In genomic region chr7:101987494-101987893, GRCh38 we compare ENCODE assay signal across 18 cellular contexts.
DNase-seq lines count a peak whose midpoint lies in the region; ATAC-seq and TF ChIP-seq lines count a peak whose summit lies in the region.
"Had no signal": no experiment of that assay in that cellular context is flagged by ENCODE, and none has a peak within 500 bp of the region (broad histone marks: within the 10 kb centered on the region; RNA-seq: fewer than 3 reads in every experiment).

No MANE protein-coding gene starts in this region.

- POLR2A ChIA-PET in RWPE1 (lab: Yijun Ruan, JAX; ENCODE audit: low non-redundant PET) = no interaction called here

- peak overlapping the region; percentile 61; the same call in 1 of the 2 replicates for H3K9ac ChIP-seq in BLaER1
- H3K9ac ChIP-seq: KMS-11 had no signal

- H3K9me3 Mint-ChIP-seq in GM23338 = peaks cover 10% of the 10 kb centered on the region; the same call in 2 of the 3 replicates
- peaks cover 4% of the 10 kb centered on the region for H3K9me3 Mint-ChIP-seq in nephron progenitor cell

- H3K9me2 ChIP-seq in GM23338 (ENCODE audit: insufficient read depth) = no peaks in the 10 kb centered on the region

- peak overlapping the region; percentile 95 for H3K27ac ChIP-seq in BLaER1
- H3K27ac ChIP-seq in GM23338 (ENCODE audit: low read depth) = no peak overlapping the region
- peak overlapping the region; percentile 17; the same call in 1 of the 2 replicates for H3K27ac ChIP-seq in RWPE1
- H3K27ac ChIP-seq: C4-2B, KMS-11 had no signal

- H3K4me2 ChIP-seq in BLaER1 = peak overlapping the region; percentile 94
- no peak overlapping the region for H3K4me2 ChIP-seq in GM23338
- H3K4me2 ChIP-seq: KMS-11 had no signal

- H3K4me3 Mint-ChIP-seq in GM23338 (no peak overlapping the region), nephron progenitor cell (no peak overlapping the region)

- H3K9me3 ChIP-seq in BLaER1 = no peaks in the 10 kb centered on the region
- H3K9me3 ChIP-seq: MG63 had no signal

- peaks cover 16% of the 10 kb centered on the region; the same call in 1 of the 2 replicates for H3K36me3 ChIP-seq in BLaER1
- no peaks in the 10 kb centered on the region for H3K36me3 ChIP-seq in GM23338 (ENCODE audit: insufficient read depth)
- H3K36me3 ChIP-seq: MG63 had no signal

- CTCF ChIA-PET in RWPE1 (lab: Yijun Ruan, JAX) = no interaction called here

- H3K4me1 Mint-ChIP-seq in GM23338 = peaks cover 47% of the 10 kb centered on the region
- H3K4me1 Mint-ChIP-seq in nephron progenitor cell = peaks cover 42% of the 10 kb centered on the region

- H3K4me3 ChIP-seq in BLaER1 = no peak overlapping the region
- no peak overlapping the region for H3K4me3 ChIP-seq in GM23338
- H3K4me3 ChIP-seq: MG63 had no signal

- no peak overlapping the region for H2AFZ ChIP-seq in GM23338

- H3K27me3 ChIP-seq in BLaER1 (no peaks in the 10 kb centered on the region), GM23338 (ENCODE audit: insufficient read depth) (no peaks in the 10 kb centered on the region)
- H3K27me3 ChIP-seq: MG63 had no signal

- H3K27me3 Mint-ChIP-seq in GM23338 (ENCODE audit: insufficient read depth, low read depth, poor library complexity) (peaks cover 10% of the 10 kb centered on the region), nephron progenitor cell (ENCODE audit: low read depth, poor library complexity) (no peaks in the 10 kb centered on the region)

- H3K27ac Mint-ChIP-seq in GM23338 (peak overlapping the region; percentile 83), nephron progenitor cell (peak overlapping the region; percentile 92)

- ATAC-seq in GM23338 (no peak), HG02678 (IDR thresholded peaks at IDR 0.05; ENCODE audit: unreplicated experiment) (no peak), HG02642 (IDR thresholded peaks at IDR 0.05; ENCODE audit: poor library complexity, unreplicated experiment) (no peak)
- ATAC-seq: HepG2, Panc1 had no signal

- DNase-seq in GM23338 (ENCODE audit: low spot score) (no peak), RWPE1 (ENCODE audit: low spot score) (no peak), nephron progenitor cell (no peak), NK-92 (lab: John Stamatoyannopoulos, UW; ENCODE audit: unreplicated experiment) (no peak), SKM-1 treated with dmso at 0.1 percent for 144 hours (lab: John Stamatoyannopoulos, UW; ENCODE audit: unreplicated experiment) (no peak)
- DNase-seq: MG63, NCI-H1092 treated with DMSO at 0.1 percent for 48 hours, NCI-H2081 treated with DMSO at 0.1 percent for 48 hours, NCI-H510A, NCI-H774, SHP77 had no signal

- H3K4me1 ChIP-seq in BLaER1 (peaks cover 97% of the 10 kb centered on the region), GM23338 (ENCODE audit: insufficient read depth) (peaks cover 24% of the 10 kb centered on the region)

- H3F3A ChIP-seq in GM23338 (replicated peaks; ENCODE audit: low read depth) = no peaks in the 10 kb centered on the region; the same call in 1 of the 2 replicates

- no peak for TF ChIP-seq CTCF in GM23338 (conservative IDR thresholded peaks at IDR 0.05; ENCODE audit: low read depth in 2 of 2)
- no peak for TF ChIP-seq CTCF in RWPE1 (conservative IDR thresholded peaks at IDR 0.05; ENCODE audit: low read depth)
- TF ChIP-seq CTCF in nephron progenitor cell (IDR thresholded peaks at IDR 0.05) = no peak

- peaks cover 80% of the 10 kb centered on the region for H3K79me2 ChIP-seq in GM23338 (replicated peaks; ENCODE audit: insufficient read depth)

- no peaks in the 10 kb centered on the region for H4K20me1 ChIP-seq in BLaER1
- H4K20me1 ChIP-seq in GM23338 (replicated peaks; ENCODE audit: insufficient read depth) = peaks cover 9% of the 10 kb centered on the region; the same call in 1 of the 2 replicates

- peaks cover 21% of the 10 kb centered on the region for H3K36me3 Mint-ChIP-seq in GM23338 (ENCODE audit: low read depth)
- peaks cover 25% of the 10 kb centered on the region for H3K36me3 Mint-ChIP-seq in nephron progenitor cell (ENCODE audit: low read depth)

TF ChIP-seq in GM23338, 12 proteins besides CTCF, POLR2A, EP300 and RAD21:
- no peak for TF ChIP-seq JUNB (IDR thresholded peaks at IDR 0.05; ENCODE audit: unreplicated experiment)
- no peak for TF ChIP-seq EZH2 (IDR thresholded peaks at IDR 0.05; ENCODE audit: low read depth, unreplicated experiment)
- TF ChIP-seq ZNF462 (CRISPR knock-in tag; IDR thresholded peaks at IDR 0.05) = no peak
- no peak for TF ChIP-seq ETS1 (IDR thresholded peaks at IDR 0.05)
- TF ChIP-seq ZNF114 (CRISPR knock-in tag; IDR thresholded peaks at IDR 0.05) = no peak
- no peak for TF ChIP-seq NANOG (IDR thresholded peaks at IDR 0.05; ENCODE audit: borderline replicate concordance)
- TF ChIP-seq STAT1 (IDR thresholded peaks at IDR 0.05; ENCODE audit: unreplicated experiment) = no peak
- TF ChIP-seq ZNF331 (CRISPR knock-in tag; IDR thresholded peaks at IDR 0.05; ENCODE audit: low read depth) = no peak
